In genomic region chr11:70210051-70210501, GRCh38 we compare ENCODE assay signal across 12 cellular contexts. TPM values are rescaled to one million over a fixed set of nuclear protein-coding genes. Genes with fewer than 3 reads are reported as not detected.
DNase-seq lines count a peak whose midpoint lies in the region; ATAC-seq, FAIRE-seq and TF ChIP-seq lines count a peak whose summit lies in the region.
"Had no signal": no experiment of that assay in that cellular context is flagged by ENCODE, and none has a peak within 500 bp of the region (broad histone marks: within the 10 kb centered on the region; RNA-seq: fewer than 3 reads in every experiment).

No MANE protein-coding gene starts in this region.

- H3K4me3 ChIP-seq in A673 (ENCODE audit: low read depth, low read length, poor library complexity, severe bottlenecking): no peak overlapping the region
- no peak overlapping the region for H3K4me3 ChIP-seq in astrocyte (ENCODE audit: insufficient read depth, low read depth, low read length)
- no peak overlapping the region for H3K4me3 ChIP-seq in body of pancreas
- H3K4me3 ChIP-seq: BLaER1 treated with 17β-estradiol and CSF1 and Interleukin-3, amounts not matched to agents 10 nM and 100 nM had no signal

- H3K4me1 ChIP-seq in A673 (ENCODE audit: insufficient read depth, low read length, poor library complexity, severe bottlenecking) (peaks cover 2% of the 10 kb centered on the region), astrocyte (ENCODE audit: insufficient read depth, low read length) (peaks cover 18% of the 10 kb centered on the region), body of pancreas (peaks cover 4% of the 10 kb centered on the region)

- H3K79me2 ChIP-seq in astrocyte (ENCODE audit: insufficient read depth, low read length): peaks cover 32% of the 10 kb centered on the region

- FAIRE-seq in H54 (lab: Jason Lieb, UNC): no peak
- no peak for FAIRE-seq in astrocyte (lab: Jason Lieb, UNC)
- FAIRE-seq: colon had no signal

- DNase-seq in A673 (ENCODE audit: low spot score) (no peak), H54 (ENCODE audit: insufficient read length, low spot score) (no peak), astrocyte (ENCODE audit: low read depth) (peak; percentile 84), left colon (no peak), body of pancreas (no peak), NCI-H748 treated with DMSO at 0.1 percent for 48 hours (lab: John Stamatoyannopoulos, UW) (no peak)
- DNase-seq: activated CD8-positive, alpha-beta memory T cell treated with anti-CD3 and anti-CD28 coated beads, Interleukin-2, amount 50 U/mL, for 4 hours; NCI-H345 had no signal

- WGBS in body of pancreas, 2 donors: 83 to 86% methylated on average over 8 of the region's 8 CpGs

- H3K9me3 ChIP-seq in A673 (ENCODE audit: low read depth, low read length, poor library complexity, severe bottlenecking) (no peaks in the 10 kb centered on the region), astrocyte (ENCODE audit: insufficient read depth, low read depth, low read length) (no peaks in the 10 kb centered on the region), body of pancreas (no peaks in the 10 kb centered on the region)
- H3K9me3 ChIP-seq: BLaER1 treated with 17β-estradiol and CSF1 and Interleukin-3, amounts not matched to agents 10 nM and 100 nM had no signal

- TF ChIP-seq CTCF in A673 (conservative IDR thresholded peaks at IDR 0.05; ENCODE audit: low read depth, low read length) (no peak), astrocyte (IDR thresholded peaks at IDR 0.05; ENCODE audit: insufficient read depth, low read depth, low read length) (no peak), body of pancreas (IDR thresholded peaks at IDR 0.05) (no peak)

- TF ChIP-seq POLR2A in H54 (IDR thresholded peaks at IDR 0.05; ENCODE audit: low read depth, low read length): 0 out of 2 replicates have a peak, but pooled peaks have one; percentile 19
- TF ChIP-seq POLR2A in body of pancreas (IDR thresholded peaks at IDR 0.05): no peak

- no TSS peak for BruUV-seq in A673 (replicated peaks; lab: Mats Ljungman, UMichigan)

- peak overlapping the region; percentile 3 for H3K4me3 Mint-ChIP-seq in astrocyte (ENCODE audit: unreplicated experiment)

- H3K36me3 ChIP-seq in A673 (ENCODE audit: insufficient read depth, low read length, poor library complexity, severe bottlenecking) (peaks cover 44% of the 10 kb centered on the region), astrocyte (ENCODE audit: insufficient read depth, low read length) (peaks cover 18% of the 10 kb centered on the region), body of pancreas (replicated peaks in 1 of 2; ENCODE audit: insufficient read depth in 1 of 2, low read depth in 2 of 2) (peaks cover 3 to 4% of the 10 kb centered on the region in 2 donors)

- H3K9ac ChIP-seq in astrocyte (ENCODE audit: low read length): peak overlapping the region; percentile 52
- H3K9ac ChIP-seq: BLaER1 treated with 17β-estradiol and CSF1 and Interleukin-3, amounts not matched to agents 10 nM and 100 nM had no signal

- H2AFZ ChIP-seq in astrocyte (ENCODE audit: low read depth, low read length): no peak overlapping the region

- peaks cover 15% of the 10 kb centered on the region for H3K36me3 Mint-ChIP-seq in astrocyte (ENCODE audit: low read depth, unreplicated experiment)

- H3K9me3 Mint-ChIP-seq in astrocyte (ENCODE audit: unreplicated experiment): no peaks in the 10 kb centered on the region

- H4K20me1 ChIP-seq in astrocyte (ENCODE audit: insufficient read depth, low read length): peaks cover 48% of the 10 kb centered on the region

- peak; percentile 42 for ATAC-seq in left colon
- no peak for ATAC-seq in body of pancreas
- no peak for ATAC-seq in activated CD4-positive, CD25-positive, alpha-beta regulatory T cell treated with anti-CD3 and anti-CD28 coated beads, Interleukin-2, amount 50 U/mL, for 24 hours
- no peak for ATAC-seq in GM18907 (IDR thresholded peaks at IDR 0.05; ENCODE audit: unreplicated experiment)

- intact Hi-C loops in A673 (cut with micrococcal nuclease; ENCODE audit: unreplicated experiment) (no loop called here), left colon (cut with DNase I, micrococcal nuclease) (no loop called here), body of pancreas (cut with DNase I) (no loop called here)

- H3K27ac ChIP-seq in A673 (ENCODE audit: low read depth, low read length, poor library complexity, severe bottlenecking): peak overlapping the region; percentile 22
- H3K27ac ChIP-seq in astrocyte (ENCODE audit: low read depth, low read length): peak overlapping the region; percentile 60
- no peak overlapping the region for H3K27ac ChIP-seq in body of pancreas
- H3K27ac ChIP-seq: BLaER1 treated with 17β-estradiol and CSF1 and Interleukin-3, amounts not matched to agents 10 nM and 100 nM had no signal

- H3K27me3 Mint-ChIP-seq in astrocyte (ENCODE audit: low read depth, unreplicated experiment): no peaks in the 10 kb centered on the region

- H3K27me3 ChIP-seq in A673 (replicated peaks; ENCODE audit: insufficient read depth, low read depth, low read length, poor library complexity) (no peaks in the 10 kb centered on the region), astrocyte (ENCODE audit: insufficient read depth, low read length) (no peaks in the 10 kb centered on the region), body of pancreas (no peaks in the 10 kb centered on the region)
- H3K27me3 ChIP-seq: BLaER1 treated with 17β-estradiol and CSF1 and Interleukin-3, amounts not matched to agents 10 nM and 100 nM had no signal

- CTCF ChIA-PET in A673 (lab: Charles Lee): no interaction called here

- POLR2A ChIA-PET in A673 (lab: Charles Lee; ENCODE audit: low non-redundant PET): no interaction called here

- H3K4me1 Mint-ChIP-seq in astrocyte (ENCODE audit: low read depth, unreplicated experiment): peaks cover 26% of the 10 kb centered on the region

- peak overlapping the region; percentile 30 for H3K4me2 ChIP-seq in astrocyte (ENCODE audit: low read length)
- H3K4me2 ChIP-seq: BLaER1 treated with 17β-estradiol and CSF1 and Interleukin-3, amounts not matched to agents 10 nM and 100 nM had no signal

- H3K27ac Mint-ChIP-seq in astrocyte (ENCODE audit: unreplicated experiment): no peak overlapping the region

RNA-seq across cellular contexts. Expression of gene FADD, which starts 7.0 kb away (rescaled TPM):
- total RNA-seq in A673 (2021): 53.7 and 62.7 TPM in 2 replicates
- total RNA-seq in astrocyte: 37.8 and 40.8 TPM in 2 replicates
- total RNA-seq in left colon: 10 to 100 TPM; 32.1 to 33.2 TPM
- 10 to 100 TPM in 1 of 2 donors, 1 to 10 TPM in 1; 9.1 to 14.2 TPM for total RNA-seq in body of pancreas

Comparison
In these comparisons a context has a peak if more than half of its experiments do, and no peak if none do; other contexts are left out.
1. H3K27ac ChIP-seq: peak in A673 (single experiment) and astrocyte (single experiment); none in body of pancreas (0 of 4).